In genomic region chr14:36091096-36091495, GRCh38 we compare ENCODE assay signal across 1 cellular context.
TF ChIP-seq lines count a peak whose summit lies in the region.

No MANE protein-coding gene starts in this region.

TF ChIP-seq in GM23338, 12 proteins besides CTCF, POLR2A, EP300 and RAD21 (continued from another document):
- no peak for TF ChIP-seq ZNF462 (CRISPR knock-in tag; IDR thresholded peaks at IDR 0.05)
- TF ChIP-seq NANOG (IDR thresholded peaks at IDR 0.05; ENCODE audit: borderline replicate concordance) = no peak
- no peak for TF ChIP-seq CREB1 (CRISPR knock-in tag; IDR thresholded peaks at IDR 0.05; ENCODE audit: low read depth)
- TF ChIP-seq EZH2 (IDR thresholded peaks at IDR 0.05; ENCODE audit: low read depth, unreplicated experiment) = no peak
